Comparison of ENCODE assay signal across 28 cellular contexts in the genomic region with DNA sequence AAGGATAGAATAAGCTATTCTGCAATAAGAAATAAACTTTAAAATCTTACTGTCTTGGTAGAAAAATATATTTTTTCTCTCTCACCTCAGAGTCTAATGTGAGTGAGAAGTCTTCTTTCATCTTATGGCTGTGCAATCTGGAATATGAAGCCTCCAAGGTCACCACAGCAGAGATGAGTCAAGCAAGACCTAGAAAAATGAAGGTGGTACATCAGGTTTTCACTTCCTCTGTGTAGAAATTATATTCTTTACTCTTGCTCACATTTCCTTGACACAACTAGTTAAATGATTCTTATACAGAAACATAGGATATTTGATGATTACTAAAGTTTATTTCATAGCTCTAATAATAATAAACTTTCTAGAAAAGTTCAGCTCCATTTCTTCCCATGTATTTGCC.
"Had no signal": no experiment of that assay in that cellular context is flagged by ENCODE, and none has a peak within 500 bp of the region (broad histone marks: within the 10 kb centered on the region; RNA-seq: fewer than 3 reads in every experiment).

No MANE protein-coding gene starts in this region.

- H3K27ac ChIP-seq: colonic mucosa, coronary artery, dorsolateral prefrontal cortex, epithelial cell of prostate, esophagus muscularis mucosa, esophagus squamous epithelium, foreskin keratinocyte, gastrocnemius medialis, gastroesophageal sphincter, heart left ventricle, heart right ventricle had no signal

- H3K4me1 ChIP-seq: colonic mucosa, esophagus muscularis mucosa, esophagus squamous epithelium, foreskin keratinocyte, gastrocnemius medialis, gastroesophageal sphincter, heart left ventricle, heart right ventricle had no signal

- H3K36me3 ChIP-seq: colonic mucosa, esophagus muscularis mucosa, esophagus squamous epithelium, gastrocnemius medialis, gastroesophageal sphincter, heart left ventricle, heart right ventricle had no signal

- H3K9me3 ChIP-seq: colonic mucosa, esophagus muscularis mucosa, esophagus squamous epithelium, gastrocnemius medialis, gastroesophageal sphincter had no signal

- ATAC-seq: effector memory CD8-positive, alpha-beta T cell; esophagus mucosa; foreskin keratinocyte; gastrocnemius medialis; gastroesophageal sphincter; heart left ventricle; heart right ventricle had no signal

- H3K4me3 ChIP-seq: colonic mucosa, coronary artery, dorsolateral prefrontal cortex, esophagus muscularis mucosa, esophagus squamous epithelium, gastrocnemius medialis, gastroesophageal sphincter, heart left ventricle, heart right ventricle had no signal

- H3K27me3 ChIP-seq: colonic mucosa, dorsolateral prefrontal cortex, esophagus muscularis mucosa, esophagus squamous epithelium, gastrocnemius medialis, gastroesophageal sphincter, heart left ventricle, heart right ventricle had no signal

- DNase-seq: colonic mucosa; cortex of kidney; dermis blood vessel endothelial cell; dorsolateral prefrontal cortex; effector CD4-positive, alpha-beta T cell; effector CD8-positive, alpha-beta T cell; effector memory CD4-positive, alpha-beta T cell; effector memory CD8-positive, alpha-beta T cell; endodermal cell; erythroblast; esophagus squamous epithelium; foreskin fibroblast; foreskin keratinocyte; foreskin melanocyte; gastrocnemius medialis; glutamatergic neuron; head of caudate nucleus; heart left ventricle; heart right ventricle had no signal

- FAIRE-seq: colon, endometrium, endothelial cell of umbilical vein, frontal cortex had no signal
